Comparison of ENCODE assay signal across 16 cellular contexts in genomic region chr11:126518130-126518995, GRCh38.
"Had no signal": no experiment of that assay in that cellular context is flagged by ENCODE, and none has a peak within 500 bp of the region (broad histone marks: within the 10 kb centered on the region; RNA-seq: fewer than 3 reads in every experiment).

No MANE protein-coding gene starts in this region.

- H3K27ac ChIP-seq: breast epithelium, neutrophil, skin epidermis, transverse colon had no signal

- H3K27me3 ChIP-seq: breast epithelium had no signal

- DNase-seq: activated CD4-positive, alpha-beta T cell treated with anti-CD3 and anti-CD28 coated beads, Interleukin-2, amount 10 ng/mL, durations not matched to agents 7 days and 5 days; activated CD4-positive, CD25-positive, alpha-beta regulatory T cell; activated naive CD4-positive, alpha-beta T cell treated with Interleukin-2 at 50 U/mL for 16 hours; dermis blood vessel endothelial cell; effector memory CD8-positive, alpha-beta T cell; foreskin melanocyte; head of caudate nucleus; immature natural killer cell; mammary epithelial cell; naive B cell; stimulated activated CD4-positive, alpha-beta T cell treated with anti-CD3 and anti-CD28 coated beads, Interleukin-4, amount 100 ng/mL, for 24 hours; stimulated activated naive CD4-positive, alpha-beta T cell; transverse colon had no signal

- H3K36me3 ChIP-seq: breast epithelium, neutrophil, transverse colon had no signal

- H3K4me1 ChIP-seq: breast epithelium, transverse colon had no signal

- H3K4me3 ChIP-seq: breast epithelium, skin epidermis, transverse colon had no signal

- H3K9me3 ChIP-seq: breast epithelium, neutrophil, transverse colon had no signal

- ATAC-seq: effector memory CD8-positive, alpha-beta T cell had no signal
